17 cellular contexts compared by ENCODE assay signal in genomic region chr17:1435326-1435725, GRCh38.
"Had no signal": no experiment of that assay in that cellular context is flagged by ENCODE, and none has a peak within 500 bp of the region (broad histone marks: within the 10 kb centered on the region; RNA-seq: fewer than 3 reads in every experiment).

No MANE protein-coding gene starts in this region.

- DNase-seq: activated CD4-positive, alpha-beta T cell treated with anti-CD3 and anti-CD28 coated beads for 1 hour; activated CD8-positive, alpha-beta T cell treated with anti-CD3 and anti-CD28 coated beads for 36 hours; activated effector memory CD4-positive, alpha-beta T cell treated with anti-CD3 and anti-CD28 coated beads, Interleukin-2, amount 50 U/mL, for 16 hours; activated T-cell treated with anti-CD3 and anti-CD28 coated beads, Interleukin-2, amount 50 U/mL, for 4 hours; anterior cingulate cortex; dorsolateral prefrontal cortex; retina; stimulated activated CD4-positive, alpha-beta T cell treated with anti-CD3 and anti-CD28 coated beads, Interleukin-2, amount 100 ng/mL, for 48 hours; substantia nigra; T-helper 1 cell; T1000 had no signal

- H3K4me3 ChIP-seq: dorsolateral prefrontal cortex, lung, tibial nerve had no signal

- H3K9me3 ChIP-seq: tibial nerve had no signal

- H3K4me3 Mint-ChIP-seq: activated CD8-positive, alpha-beta T cell treated with anti-CD3 and anti-CD28 coated beads for 36 hours; activated naive CD8-positive, alpha-beta T cell; activated T-cell treated with anti-CD3 and anti-CD28 coated beads, Interleukin-2, amount 50 U/mL, for 4 hours; stimulated activated memory B cell treated with anti-CD40 and anti-IgM and Interleukin-4, amounts not matched to agents 10 μg/mL and 1 μg/mL and 100 μg/mL, for 72 hours had no signal

- H3K9me3 Mint-ChIP-seq: activated CD8-positive, alpha-beta T cell treated with anti-CD3 and anti-CD28 coated beads for 36 hours; activated T-cell treated with anti-CD3 and anti-CD28 coated beads, Interleukin-2, amount 50 U/mL, for 4 hours; stimulated activated memory B cell treated with anti-CD40 and anti-IgM and Interleukin-4, amounts not matched to agents 10 μg/mL and 1 μg/mL and 100 μg/mL, for 72 hours had no signal

- H3K4me1 ChIP-seq: parathyroid adenoma had no signal

- ATAC-seq: activated CD8-positive, alpha-beta T cell treated with anti-CD3 and anti-CD28 coated beads for 36 hours; activated T-cell treated with anti-CD3 and anti-CD28 coated beads, Interleukin-2, amount 50 U/mL, for 4 hours; SK-N-SH treated with all-trans-retinoic acid at 6 μM for 48 hours; stimulated activated memory B cell treated with anti-CD40 and anti-IgM and Interleukin-4, amounts not matched to agents 10 μg/mL and 1 μg/mL and 100 μg/mL, for 72 hours had no signal

- H3K27ac Mint-ChIP-seq: activated CD8-positive, alpha-beta T cell treated with anti-CD3 and anti-CD28 coated beads for 36 hours; activated naive CD8-positive, alpha-beta T cell; stimulated activated memory B cell treated with anti-CD40 and anti-IgM and Interleukin-4, amounts not matched to agents 10 μg/mL and 1 μg/mL and 100 μg/mL, for 72 hours had no signal

- H3K27ac ChIP-seq: dorsolateral prefrontal cortex, parathyroid adenoma, tibial nerve had no signal

- H3K27me3 Mint-ChIP-seq: activated CD8-positive, alpha-beta T cell treated with anti-CD3 and anti-CD28 coated beads for 36 hours; activated naive CD8-positive, alpha-beta T cell; stimulated activated memory B cell treated with anti-CD40 and anti-IgM and Interleukin-4, amounts not matched to agents 10 μg/mL and 1 μg/mL and 100 μg/mL, for 72 hours had no signal

- H3K27me3 ChIP-seq: dorsolateral prefrontal cortex, tibial nerve had no signal
